Comparison of ENCODE assay signal across 10 cellular contexts in the genomic region with DNA sequence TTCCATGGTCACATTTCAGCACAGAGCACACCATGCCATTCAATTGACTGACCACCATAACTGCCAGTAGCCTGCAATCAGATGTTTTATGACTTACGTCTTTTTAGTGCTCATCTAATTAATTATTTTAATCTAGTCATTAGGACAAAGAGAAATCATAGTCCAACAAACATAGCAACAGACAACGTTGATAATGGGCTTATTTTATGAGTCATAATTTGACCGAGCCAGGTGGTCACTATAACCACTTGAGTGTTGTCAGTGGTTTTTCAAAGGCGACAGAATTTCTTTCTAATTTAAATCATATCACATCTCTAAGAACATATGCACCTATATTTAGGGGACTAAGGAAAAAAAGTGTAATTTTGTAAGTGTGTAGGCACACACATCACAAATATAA. TPM values are rescaled to one million over a fixed set of nuclear protein-coding genes. Genes with fewer than 3 reads are reported as not detected.
DNase-seq lines count a peak whose midpoint lies in the region; ATAC-seq, FAIRE-seq and TF ChIP-seq lines count a peak whose summit lies in the region.
"Had no signal": no experiment of that assay in that cellular context is flagged by ENCODE, and none has a peak within 500 bp of the region (broad histone marks: within the 10 kb centered on the region; RNA-seq: fewer than 3 reads in every experiment).

No MANE protein-coding gene starts in this region.

- H3K4me1 ChIP-seq in OCI-LY7 (ENCODE audit: insufficient read depth, low read length, poor library complexity, severe bottlenecking) (peaks cover 31% of the 10 kb centered on the region), small intestine (ENCODE audit: control insufficient read depth in 2 of 2, insufficient read depth in 1 of 2, low read depth in 1 of 2, low read length in 1 of 2) (peaks cover 3 to 8% of the 10 kb centered on the region in 2 donors), right atrium auricular region (peaks cover 0 to 49% of the 10 kb centered on the region in 2 donors)

- H3K4me2 ChIP-seq in OCI-LY7 (ENCODE audit: low read length) = peak overlapping the region; percentile 97

- DNase-seq in NCI-H82 (lab: John Stamatoyannopoulos, UW) (peak; percentile 17), NCI-H82 treated with DMSO at 0.1 percent for 48 hours (lab: John Stamatoyannopoulos, UW; ENCODE audit: unreplicated experiment) (no peak), OCI-LY7 (ENCODE audit: low spot score) (no peak), fibroblast of gingiva (ENCODE audit: low read depth) (peak; percentile 14), small intestine (peak; percentile 41), NCI-H774 (lab: John Stamatoyannopoulos, UW) (no peak), right atrium auricular region (ENCODE audit: low spot score) (no peak)
- DNase-seq: 8988T, heart right ventricle had no signal

- peaks cover 22% of the 10 kb centered on the region; the same call in 1 of the 2 replicates for H3K79me2 ChIP-seq in OCI-LY7 (ENCODE audit: insufficient read depth, low read depth, low read length)

- POLR2A ChIA-PET in OCI-LY7 (lab: Charles Lee) = interaction anchor here (0.8 to 1.4 kb wide), 3 partner anchors 11 to 15 kb away, joined by 3 to 4 read pairs (median 3); no protein-coding TSS in a partner anchor

- no peak overlapping the region for H3K27ac ChIP-seq in OCI-LY7 (ENCODE audit: low read depth, low read length, poor library complexity, severe bottlenecking)
- no peak overlapping the region for H3K27ac ChIP-seq in small intestine (ENCODE audit: low read depth in 1 of 2, low read length in 1 of 2)
- H3K27ac ChIP-seq in right atrium auricular region = peak overlapping the region in 1 of 2 donors; percentile 99

- ATAC-seq in HG02571 (IDR thresholded peaks at IDR 0.05; ENCODE audit: unreplicated experiment) = no peak
- ATAC-seq: heart right ventricle had no signal

- H4K20me1 ChIP-seq in OCI-LY7 (ENCODE audit: insufficient read depth, low read length) = no peaks in the 10 kb centered on the region

- H3K9me2 ChIP-seq in OCI-LY7 (ENCODE audit: insufficient read depth, low read length) = no peaks in the 10 kb centered on the region

- H3K36me3 ChIP-seq in OCI-LY7 (ENCODE audit: insufficient read depth, low read length) (peaks cover 33% of the 10 kb centered on the region), small intestine (ENCODE audit: control insufficient read depth in 2 of 2, insufficient read depth in 2 of 2, low read length in 2 of 2) (peaks cover 5 to 7% of the 10 kb centered on the region in 2 donors), right atrium auricular region (peaks cover 32% of the 10 kb centered on the region)

- FAIRE-seq in small intestine (lab: Jason Lieb, UNC) = no peak

- H3K27me3 ChIP-seq in small intestine (ENCODE audit: control insufficient read depth in 2 of 2, insufficient read depth in 2 of 2, low read length in 2 of 2) (no peaks in the 10 kb centered on the region), right atrium auricular region (no peaks in the 10 kb centered on the region)
- H3K27me3 ChIP-seq: heart right ventricle had no signal

- H3K4me3 ChIP-seq in OCI-LY7 (ENCODE audit: low read depth, low read length, poor library complexity, severe bottlenecking) (peak overlapping the region; percentile 97), small intestine (ENCODE audit: low read depth in 1 of 2, low read length in 2 of 2) (peak overlapping the region in 1 of 2 donors; percentile 9), right atrium auricular region (peak overlapping the region in 1 of 2 donors; percentile 100)

- intact Hi-C loops in OCI-LY7 (cut with micrococcal nuclease; ENCODE audit: unreplicated experiment) = no loop called here

- 26 to 47% (median 38%) methylated on average over 4 of the region's 4 CpGs for WGBS in small intestine, 3 donors

- no peak overlapping the region; the same call in 1 of the 2 replicates for H2AFZ ChIP-seq in OCI-LY7 (ENCODE audit: low read length)

- TF ChIP-seq CTCF in OCI-LY7 (conservative IDR thresholded peaks at IDR 0.05; ENCODE audit: low read length) = no peak
- TF ChIP-seq CTCF in right atrium auricular region (IDR thresholded peaks at IDR 0.05) = no peak

- CTCF ChIA-PET in OCI-LY7 (lab: Charles Lee; ENCODE audit: unreplicated experiment) = interaction anchor here (1.1 kb wide), 1 partner anchor 9 kb away, joined by 3 read pairs; no protein-coding TSS in a partner anchor

- no peaks in the 10 kb centered on the region for H3K9me3 ChIP-seq in OCI-LY7 (ENCODE audit: low read length)
- no peaks in the 10 kb centered on the region for H3K9me3 ChIP-seq in small intestine (ENCODE audit: control insufficient read depth, low read depth)
- no peaks in the 10 kb centered on the region for H3K9me3 ChIP-seq in right atrium auricular region
- H3K9me3 ChIP-seq: heart right ventricle had no signal

- BruUV-seq in OCI-LY7 (replicated peaks; lab: Mats Ljungman, UMichigan) = no TSS peak

RNA-seq across cellular contexts. Expression of gene SEC24D, which starts 1.9 kb away (rescaled TPM):
- total RNA-seq in OCI-LY7 (2014; rRNA removed; shearing (Covaris generic)) = 10.7 and 15.1 TPM in 2 replicates
- total RNA-seq in OCI-LY7 (2022) (54.0 and 56.1 TPM in 2 replicates), right atrium auricular region (10 to 100 TPM; 25.8 to 33.4 TPM)
- polyA plus RNA-seq in small intestine = 10 to 100 TPM; 28.1 to 57.9 (median 41.3) TPM

RNA-seq across cellular contexts. Expression of gene SYNPO2, which starts 54.6 kb away (rescaled TPM):
- total RNA-seq in OCI-LY7 (2014; rRNA removed; shearing (Covaris generic)) = 0.19 and 0.31 TPM in 2 replicates
- 0.11 and 0.15 TPM in 2 replicates for total RNA-seq in OCI-LY7 (2022)
- 10 to 100 TPM in 1 of 3 donors, 1 to 10 TPM in 2; 1.1 to 25.3 (median 5.1) TPM for polyA plus RNA-seq in small intestine
- total RNA-seq in right atrium auricular region = 100 to 1,000 TPM in 1 of 2 donors, 10 to 100 TPM in 1; 85.3 to 152 TPM

Comparison
In these comparisons a context has a peak if more than half of its experiments do, and no peak if none do; other contexts are left out.
1. DNase-seq: peak in NCI-H82 (single experiment), fibroblast of gingiva (single experiment) and small intestine (single experiment); none in NCI-H82 treated with DMSO at 0.1 percent for 48 hours (single experiment), OCI-LY7 (single experiment), NCI-H774 (single experiment) and right atrium auricular region (single experiment).
2. RNA of gene SYNPO2, which starts 54.6 kb away (total RNA-seq): 85.3 to 152 TPM in right atrium auricular region; 0.11 to 0.31 TPM in OCI-LY7; every median in the first group is over 10 times any median in the second.